ENCODE assay signal across 9 cellular contexts in genomic region chr16:7997966-7998365, GRCh38.
"Had no signal": no experiment of that assay in that cellular context is flagged by ENCODE, and none has a peak within 500 bp of the region (broad histone marks: within the 10 kb centered on the region; RNA-seq: fewer than 3 reads in every experiment).

No MANE protein-coding gene starts in this region.

- H3K4me3 Mint-ChIP-seq: GM23338, HFFc6 had no signal

- H3K4me2 ChIP-seq: GM23338, KMS-11 had no signal

- ATAC-seq: GM23338, HCT116 had no signal

- DNase-seq: H7, HFFc6, IMR-90, KBM-7 had no signal

- H3K27ac ChIP-seq: HL-60, KMS-11 had no signal

- H3K36me3 ChIP-seq: HAP-1 had no signal

- H3K4me3 ChIP-seq: GM23338, HAP-1 had no signal

- H3K4me1 Mint-ChIP-seq: GM23338 had no signal

- H3K27ac Mint-ChIP-seq: GM23338, HFFc6 had no signal

- H2AFZ ChIP-seq: GM23338 had no signal

- H3K4me1 ChIP-seq: HAP-1 had no signal

- H3K9ac ChIP-seq: KMS-11 had no signal

- H3K9me3 ChIP-seq: HAP-1 had no signal
